In genomic region chr11:68002943-68003845, GRCh38 we compare ENCODE assay signal across 1 cellular context.
TF ChIP-seq lines count a peak whose summit lies in the region.

No MANE protein-coding gene starts in this region.

TF ChIP-seq in HEK293, 187 proteins besides CTCF, POLR2A, EP300 and RAD21 (continued from another document):
- TF ChIP-seq ZBTB26 (tag by site-specific recombination; optimal IDR thresholded peaks at IDR 0.05) = peak; percentile 33
- TF ChIP-seq ZIC2 (tag by site-specific recombination; IDR thresholded peaks at IDR 0.05) = peak; percentile 68
- TF ChIP-seq FEZF1 (tag by site-specific recombination; IDR thresholded peaks at IDR 0.05) = no peak
- no peak for TF ChIP-seq ZSCAN16 (tag by site-specific recombination; IDR thresholded peaks at IDR 0.05)
- no peak for TF ChIP-seq YY1 (tag by site-specific recombination; IDR thresholded peaks at IDR 0.05)
- no peak for TF ChIP-seq ZFP41 (tag by site-specific recombination; IDR thresholded peaks at IDR 0.05; ENCODE audit: borderline replicate concordance)
- TF ChIP-seq SP7 (tag by site-specific recombination; IDR thresholded peaks at IDR 0.05) = no peak
- TF ChIP-seq ZNF777 (tag by site-specific recombination; IDR thresholded peaks at IDR 0.05; ENCODE audit: borderline replicate concordance) = no peak
- no peak for TF ChIP-seq ZNF658 (tag by site-specific recombination; IDR thresholded peaks at IDR 0.05)
- no peak for TF ChIP-seq ZNF660 (tag by site-specific recombination; IDR thresholded peaks at IDR 0.05)
- TF ChIP-seq INSM2 (tag by site-specific recombination; IDR thresholded peaks at IDR 0.05) = no peak
- TF ChIP-seq ZNF530 (tag by site-specific recombination; IDR thresholded peaks at IDR 0.05; ENCODE audit: low read depth) = no peak
- TF ChIP-seq ZNF366 (tag by site-specific recombination; conservative IDR thresholded peaks at IDR 0.05) = no peak
- no peak for TF ChIP-seq ZNF121 (tag by site-specific recombination; IDR thresholded peaks at IDR 0.05)
- TF ChIP-seq KLF9 (tag by site-specific recombination; IDR thresholded peaks at IDR 0.05; ENCODE audit: low read depth) = 0 out of 2 replicates have a peak, but pooled peaks have one; percentile 14
